Comparison of ENCODE assay signal across 1 cellular context in the genomic region with DNA sequence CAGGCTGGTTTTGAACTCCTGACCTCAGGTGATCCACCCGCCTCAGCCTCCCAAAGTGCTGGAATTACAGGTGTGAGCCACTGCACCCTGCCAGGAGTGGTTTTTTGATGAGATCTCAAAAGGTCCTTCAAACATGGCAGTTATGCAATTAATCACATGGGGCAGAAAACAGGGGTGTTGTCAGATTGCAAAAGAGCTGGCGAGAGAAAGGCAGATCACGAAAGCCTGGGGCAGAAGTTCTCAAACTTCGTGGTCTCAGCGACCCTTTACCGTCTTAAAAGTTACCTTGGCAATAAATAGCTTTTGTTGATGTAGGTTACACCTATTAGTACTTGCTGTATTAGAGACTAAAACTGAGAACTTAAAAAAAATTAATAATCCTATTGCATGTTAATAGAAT.
TF ChIP-seq lines count a peak whose summit lies in the region.

No MANE protein-coding gene starts in this region.

TF ChIP-seq in HepG2, 621 proteins besides CTCF, POLR2A, EP300 and RAD21:
- TF ChIP-seq, protein P1, sequence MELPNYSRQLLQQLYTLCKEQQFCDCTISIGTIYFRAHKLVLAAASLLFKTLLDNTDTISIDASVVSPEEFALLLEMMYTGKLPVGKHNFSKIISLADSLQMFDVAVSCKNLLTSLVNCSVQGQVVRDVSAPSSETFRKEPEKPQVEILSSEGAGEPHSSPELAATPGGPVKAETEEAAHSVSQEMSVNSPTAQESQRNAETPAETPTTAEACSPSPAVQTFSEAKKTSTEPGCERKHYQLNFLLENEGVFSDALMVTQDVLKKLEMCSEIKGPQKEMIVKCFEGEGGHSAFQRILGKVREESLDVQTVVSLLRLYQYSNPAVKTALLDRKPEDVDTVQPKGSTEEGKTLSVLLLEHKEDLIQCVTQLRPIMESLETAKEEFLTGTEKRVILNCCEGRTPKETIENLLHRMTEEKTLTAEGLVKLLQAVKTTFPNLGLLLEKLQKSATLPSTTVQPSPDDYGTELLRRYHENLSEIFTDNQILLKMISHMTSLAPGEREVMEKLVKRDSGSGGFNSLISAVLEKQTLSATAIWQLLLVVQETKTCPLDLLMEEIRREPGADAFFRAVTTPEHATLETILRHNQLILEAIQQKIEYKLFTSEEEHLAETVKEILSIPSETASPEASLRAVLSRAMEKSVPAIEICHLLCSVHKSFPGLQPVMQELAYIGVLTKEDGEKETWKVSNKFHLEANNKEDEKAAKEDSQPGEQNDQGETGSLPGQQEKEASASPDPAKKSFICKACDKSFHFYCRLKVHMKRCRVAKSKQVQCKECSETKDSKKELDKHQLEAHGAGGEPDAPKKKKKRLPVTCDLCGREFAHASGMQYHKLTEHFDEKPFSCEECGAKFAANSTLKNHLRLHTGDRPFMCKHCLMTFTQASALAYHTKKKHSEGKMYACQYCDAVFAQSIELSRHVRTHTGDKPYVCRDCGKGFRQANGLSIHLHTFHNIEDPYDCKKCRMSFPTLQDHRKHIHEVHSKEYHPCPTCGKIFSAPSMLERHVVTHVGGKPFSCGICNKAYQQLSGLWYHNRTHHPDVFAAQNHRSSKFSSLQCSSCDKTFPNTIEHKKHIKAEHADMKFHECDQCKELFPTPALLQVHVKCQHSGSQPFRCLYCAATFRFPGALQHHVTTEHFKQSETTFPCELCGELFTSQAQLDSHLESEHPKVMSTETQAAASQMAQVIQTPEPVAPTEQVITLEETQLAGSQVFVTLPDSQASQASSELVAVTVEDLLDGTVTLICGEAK (IDR thresholded peaks at IDR 0.05): no peak
- TF ChIP-seq, protein P1 (CRISPR knock-in tag; IDR thresholded peaks at IDR 0.05): no peak
- TF ChIP-seq CEBPB (IDR thresholded peaks at IDR 0.05; ENCODE audit: borderline replicate concordance, low read depth, low read length) (peak; percentile 21; the same call in 1 of the 2 replicates), ZNF710 (CRISPR knock-in tag; IDR thresholded peaks at IDR 0.05; ENCODE audit: borderline replicate concordance) (no peak), ZNF205 (CRISPR knock-in tag; IDR thresholded peaks at IDR 0.05) (no peak), HNRNPL (IDR thresholded peaks at IDR 0.05; ENCODE audit: low read depth, low read length) (no peak), SIX1 (CRISPR knock-in tag; IDR thresholded peaks at IDR 0.05; ENCODE audit: borderline replicate concordance) (no peak), HOXA9 (CRISPR knock-in tag; IDR thresholded peaks at IDR 0.05; ENCODE audit: borderline replicate concordance) (no peak)
- TF ChIP-seq, protein P2, sequence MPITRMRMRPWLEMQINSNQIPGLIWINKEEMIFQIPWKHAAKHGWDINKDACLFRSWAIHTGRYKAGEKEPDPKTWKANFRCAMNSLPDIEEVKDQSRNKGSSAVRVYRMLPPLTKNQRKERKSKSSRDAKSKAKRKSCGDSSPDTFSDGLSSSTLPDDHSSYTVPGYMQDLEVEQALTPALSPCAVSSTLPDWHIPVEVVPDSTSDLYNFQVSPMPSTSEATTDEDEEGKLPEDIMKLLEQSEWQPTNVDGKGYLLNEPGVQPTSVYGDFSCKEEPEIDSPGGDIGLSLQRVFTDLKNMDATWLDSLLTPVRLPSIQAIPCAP (CRISPR knock-in tag; IDR thresholded peaks at IDR 0.05; ENCODE audit: low read depth): no peak
